ENCODE assay signal across 1 cellular context in genomic region chr3:168157301-168157700, GRCh38.
TF ChIP-seq lines count a peak whose summit lies in the region.

No MANE protein-coding gene starts in this region.

TF ChIP-seq in H1, 55 proteins besides CTCF, POLR2A, EP300 and RAD21 (continued from another document):
- no peak for TF ChIP-seq USF2 (IDR thresholded peaks at IDR 0.05; ENCODE audit: low read length)
- TF ChIP-seq POLR2AphosphoS5 (IDR thresholded peaks at IDR 0.05; ENCODE audit: low read depth, low read length) = no peak
